ENCODE assay signal across 1 cellular context in the genomic region with DNA sequence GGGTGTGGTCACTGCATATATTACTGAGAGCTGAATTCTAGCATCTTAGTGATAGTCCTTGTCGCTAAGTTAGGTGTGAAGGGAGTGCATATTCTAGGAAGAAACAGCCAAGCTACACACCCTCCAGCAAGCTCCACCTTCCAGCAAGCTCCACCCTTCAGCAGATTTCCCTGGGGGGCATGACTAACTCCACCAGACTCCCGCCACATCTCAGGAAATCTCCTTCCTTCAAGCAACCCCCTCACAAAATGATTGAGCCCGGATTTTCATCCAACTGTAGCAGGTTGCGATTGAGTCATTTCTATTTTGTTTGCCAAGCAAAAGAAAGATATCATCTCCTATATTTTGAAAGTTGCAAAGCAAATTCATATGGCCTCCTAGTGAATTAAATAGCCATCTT.
A peak's percentile ranks its signal among the peaks of the same experiment; 100 is the strongest.
TF ChIP-seq lines count a peak whose summit lies in the region.

No MANE protein-coding gene starts in this region.

TF ChIP-seq in endothelial cell of umbilical vein, 7 proteins besides CTCF, POLR2A, EP300 and RAD21:
- TF ChIP-seq JUN (IDR thresholded peaks at IDR 0.05; ENCODE audit: borderline replicate concordance, insufficient read depth, insufficient read length, low read depth) (no peak), EZH2 (IDR thresholded peaks at IDR 0.05; ENCODE audit: borderline replicate concordance, low read depth, low read length, severe bottlenecking) (no peak), GATA2 (IDR thresholded peaks at IDR 0.05; ENCODE audit: insufficient read depth, insufficient read length, low read depth, low read length) (peak; percentile 21), FOS (IDR thresholded peaks at IDR 0.05; ENCODE audit: borderline replicate concordance, insufficient read depth, low read length) (peak; percentile 10)
- TF ChIP-seq, protein P1, sequence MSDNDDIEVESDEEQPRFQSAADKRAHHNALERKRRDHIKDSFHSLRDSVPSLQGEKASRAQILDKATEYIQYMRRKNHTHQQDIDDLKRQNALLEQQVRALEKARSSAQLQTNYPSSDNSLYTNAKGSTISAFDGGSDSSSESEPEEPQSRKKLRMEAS (IDR thresholded peaks at IDR 0.05; ENCODE audit: insufficient read depth, insufficient read length), result no peak
